In genomic region chr1:9869831-9870251, GRCh38 we compare ENCODE assay signal across 24 cellular contexts.
"Had no signal": no experiment of that assay in that cellular context is flagged by ENCODE, and none has a peak within 500 bp of the region (broad histone marks: within the 10 kb centered on the region; RNA-seq: fewer than 3 reads in every experiment).

No MANE protein-coding gene starts in this region.

- H3K4me1 ChIP-seq: breast epithelium, colonic mucosa, pancreas had no signal

- H3K36me3 ChIP-seq: breast epithelium, colonic mucosa, uterus, WERI-Rb-1 had no signal

- ATAC-seq: left ventricle myocardium superior; pancreas; psoas muscle; stimulated activated effector memory CD8-positive, alpha-beta T cell treated with anti-CD3 and anti-CD28 coated beads, Interleukin-12 subunit alpha, Interleukin-12 subunit beta, amount 100 ng/mL, for 72 hours; stimulated activated naive CD8-positive, alpha-beta T cell treated with anti-CD3 and anti-CD28 coated beads, Interleukin-15, amount 100 ng/mL, for 72 hours; T-cell had no signal

- H3K36me3 Mint-ChIP-seq: activated naive CD8-positive, alpha-beta T cell treated with anti-CD3 and anti-CD28 coated beads, Interleukin-2, amount 10 ng/mL, durations not matched to agents 7 days and 5 days; T-cell had no signal

- H3K27ac ChIP-seq: breast epithelium, colonic mucosa, pancreas, psoas muscle, right atrium auricular region, uterus, WERI-Rb-1 had no signal

- H3K9me3 ChIP-seq: breast epithelium, colonic mucosa, pancreas, psoas muscle, right atrium auricular region, uterus had no signal

- DNase-seq: activated CD4-positive, alpha-beta T cell treated with anti-CD3 and anti-CD28 coated beads for 1 hour; activated CD8-positive, alpha-beta memory T cell treated with anti-CD3 and anti-CD28 coated beads, Interleukin-2, amount 50 U/mL, for 48 hours; activated effector memory CD4-positive, alpha-beta T cell treated with Interleukin-2 at 50 U/mL for 16 hours; activated naive CD4-positive, alpha-beta T cell treated with anti-CD3 and anti-CD28 coated beads for 36 hours; activated naive CD8-positive, alpha-beta T cell treated with anti-CD3 and anti-CD28 coated beads, Interleukin-2, amount 10 ng/mL, durations not matched to agents 7 days and 5 days; activated T-cell treated with anti-CD3 and anti-CD28 coated beads, Interleukin-2, amount 50 U/mL, for 48 hours; amniotic stem cell; colonic mucosa; dorsolateral prefrontal cortex; foreskin melanocyte; left ventricle myocardium superior; stimulated activated CD4-positive, alpha-beta T cell treated with anti-CD3 and anti-CD28 coated beads, Interleukin-1b, Interleukin-23, amount 100 ng/mL, for 48 hours; stimulated activated naive CD8-positive, alpha-beta T cell treated with anti-CD3 and anti-CD28 coated beads, Interleukin-15, amount 100 ng/mL, for 72 hours; T-cell; trophoblast cell; uterus; WERI-Rb-1 had no signal

- H3K27me3 Mint-ChIP-seq: activated naive CD8-positive, alpha-beta T cell treated with anti-CD3 and anti-CD28 coated beads, Interleukin-2, amount 10 ng/mL, durations not matched to agents 7 days and 5 days; memory B cell; stimulated activated naive CD8-positive, alpha-beta T cell treated with anti-CD3 and anti-CD28 coated beads, Interleukin-15, amount 100 ng/mL, for 72 hours; T-cell had no signal

- H3K4me3 Mint-ChIP-seq: activated naive CD4-positive, alpha-beta T cell treated with anti-CD3 and anti-CD28 coated beads for 36 hours; activated naive CD8-positive, alpha-beta T cell treated with anti-CD3 and anti-CD28 coated beads, Interleukin-2, amount 10 ng/mL, durations not matched to agents 7 days and 5 days; memory B cell; nephron; stimulated activated effector memory CD8-positive, alpha-beta T cell treated with anti-CD3 and anti-CD28 coated beads, Interleukin-12 subunit alpha, Interleukin-12 subunit beta, amount 100 ng/mL, for 72 hours; stimulated activated naive CD8-positive, alpha-beta T cell treated with anti-CD3 and anti-CD28 coated beads, Interleukin-15, amount 100 ng/mL, for 72 hours; T-cell had no signal

- H3K4me3 ChIP-seq: breast epithelium, colonic mucosa, dorsolateral prefrontal cortex, pancreas, psoas muscle, right atrium auricular region, uterus had no signal

- H3K27me3 ChIP-seq: breast epithelium, colonic mucosa, dorsolateral prefrontal cortex, pancreas, right atrium auricular region, uterus had no signal

- H3K9me3 Mint-ChIP-seq: activated naive CD4-positive, alpha-beta T cell treated with anti-CD3 and anti-CD28 coated beads for 36 hours; activated naive CD8-positive, alpha-beta T cell treated with anti-CD3 and anti-CD28 coated beads, Interleukin-2, amount 10 ng/mL, durations not matched to agents 7 days and 5 days; memory B cell; nephron; stimulated activated effector memory CD8-positive, alpha-beta T cell treated with anti-CD3 and anti-CD28 coated beads, Interleukin-12 subunit alpha, Interleukin-12 subunit beta, amount 100 ng/mL, for 72 hours; stimulated activated naive CD8-positive, alpha-beta T cell treated with anti-CD3 and anti-CD28 coated beads, Interleukin-15, amount 100 ng/mL, for 72 hours; T-cell had no signal

- H3K27ac Mint-ChIP-seq: activated naive CD4-positive, alpha-beta T cell treated with anti-CD3 and anti-CD28 coated beads for 36 hours; activated naive CD8-positive, alpha-beta T cell treated with anti-CD3 and anti-CD28 coated beads, Interleukin-2, amount 10 ng/mL, durations not matched to agents 7 days and 5 days; memory B cell; nephron; stimulated activated effector memory CD8-positive, alpha-beta T cell treated with anti-CD3 and anti-CD28 coated beads, Interleukin-12 subunit alpha, Interleukin-12 subunit beta, amount 100 ng/mL, for 72 hours; T-cell had no signal
